Comparison of ENCODE assay signal across 1 cellular context in the genomic region with DNA sequence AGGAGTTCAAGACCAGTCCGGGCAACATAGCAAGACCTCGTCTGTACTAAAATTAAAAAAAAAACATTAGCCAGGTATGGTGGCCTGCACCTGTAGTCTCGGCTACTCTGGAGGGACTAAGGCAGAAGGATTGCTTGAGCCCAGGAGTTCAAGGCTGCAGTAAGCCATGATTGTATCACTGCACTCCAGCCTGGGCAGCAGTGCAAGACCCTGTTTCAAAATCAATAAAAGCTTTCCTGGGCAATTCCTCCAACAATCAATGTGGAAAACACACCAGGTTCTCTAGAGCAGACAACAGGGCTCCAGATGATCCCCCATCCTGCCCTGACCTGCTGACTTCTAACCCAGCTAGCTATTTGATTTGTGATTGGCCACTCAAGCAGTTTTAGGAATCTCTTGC.
TF ChIP-seq lines count a peak whose summit lies in the region.

No MANE protein-coding gene starts in this region.

TF ChIP-seq in HepG2, 621 proteins besides CTCF, POLR2A, EP300 and RAD21:
- TF ChIP-seq ZNF121 (CRISPR knock-in tag; IDR thresholded peaks at IDR 0.05) (peak; percentile 24; the same call in 1 of the 2 replicates), ZSCAN31 (CRISPR knock-in tag; IDR thresholded peaks at IDR 0.05; ENCODE audit: low read depth) (no peak), KDM2A (CRISPR knock-in tag; IDR thresholded peaks at IDR 0.05; ENCODE audit: borderline replicate concordance, low read depth) (no peak), ZNF761 (CRISPR knock-in tag; conservative IDR thresholded peaks at IDR 0.05) (no peak), SKIL (CRISPR knock-in tag; IDR thresholded peaks at IDR 0.05; ENCODE audit: borderline replicate concordance) (no peak)
